13 cellular contexts compared by ENCODE assay signal in the genomic region with DNA sequence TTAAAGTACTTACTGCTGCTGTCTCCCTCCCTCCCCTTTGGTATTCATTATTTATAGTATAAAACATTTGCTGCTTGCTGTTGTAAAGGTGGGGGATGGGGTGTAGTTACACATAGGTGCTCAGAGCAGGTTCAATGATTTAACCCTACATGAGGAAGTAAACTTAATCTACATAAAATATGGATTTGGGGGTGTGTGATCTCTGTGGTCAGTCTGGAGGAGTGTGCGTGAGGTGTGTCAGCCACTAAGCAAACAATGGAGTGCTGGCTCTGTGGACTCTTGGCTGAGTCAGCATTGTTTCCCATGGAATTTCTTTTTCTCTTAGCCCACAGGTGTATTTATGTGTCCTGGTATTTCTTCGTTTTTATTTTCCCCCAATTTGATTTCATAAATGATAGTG.
DNase-seq lines count a peak whose midpoint lies in the region; ATAC-seq, FAIRE-seq and TF ChIP-seq lines count a peak whose summit lies in the region.
"Had no signal": no experiment of that assay in that cellular context is flagged by ENCODE, and none has a peak within 500 bp of the region (broad histone marks: within the 10 kb centered on the region; RNA-seq: fewer than 3 reads in every experiment).

No MANE protein-coding gene starts in this region.

- no peak overlapping the region for H3K4me3 ChIP-seq in bronchial epithelial cell (ENCODE audit: low read depth, low read length)
- H3K4me3 ChIP-seq in pancreas, result no peak overlapping the region
- H3K4me3 ChIP-seq in esophagus squamous epithelium, result no peak overlapping the region
- H3K4me3 ChIP-seq: cardiac muscle cell, SJSA1 had no signal

- H3K4me1 ChIP-seq in pancreas, result peaks cover 0 to 5% (median 0%) of the 10 kb centered on the region in 3 donors
- H3K4me1 ChIP-seq in esophagus squamous epithelium, result peaks cover 0 to 12% (median 0%) of the 10 kb centered on the region in 3 donors
- H3K4me1 ChIP-seq: SJSA1 had no signal

- no peaks in the 10 kb centered on the region for H3K36me3 ChIP-seq in bronchial epithelial cell (ENCODE audit: control insufficient read depth, insufficient read depth, low read length)
- H3K36me3 ChIP-seq in pancreas, result no peaks in the 10 kb centered on the region
- H3K36me3 ChIP-seq in esophagus squamous epithelium, result no peaks in the 10 kb centered on the region
- H3K36me3 ChIP-seq: cardiac muscle cell, SJSA1 had no signal

- H3K27ac ChIP-seq in pancreas, result no peak overlapping the region
- no peak overlapping the region for H3K27ac ChIP-seq in esophagus squamous epithelium
- H3K27ac ChIP-seq: cardiac muscle cell, SJSA1 had no signal

- FAIRE-seq in bronchial epithelial cell (lab: Jason Lieb, UNC) (no peak), pancreas (lab: Jason Lieb, UNC) (no peak)
- FAIRE-seq: endometrium had no signal

- no peak for TF ChIP-seq CTCF in bronchial epithelial cell (IDR thresholded peaks at IDR 0.05; ENCODE audit: insufficient read depth, low read length, severe bottlenecking)
- no peak for TF ChIP-seq CTCF in pancreas (IDR thresholded peaks at IDR 0.05)
- TF ChIP-seq CTCF in esophagus squamous epithelium (IDR thresholded peaks at IDR 0.05), result no peak

- H3K9me3 ChIP-seq in pancreas (no peaks in the 10 kb centered on the region), esophagus squamous epithelium (no peaks in the 10 kb centered on the region)
- H3K9me3 ChIP-seq: SJSA1 had no signal

- ATAC-seq in pancreas, result peak; percentile 69 to 96 (median 86)

- H3K27me3 ChIP-seq in bronchial epithelial cell (ENCODE audit: control insufficient read depth, insufficient read depth, low read length) (peaks cover 2% of the 10 kb centered on the region), pancreas (no peaks in the 10 kb centered on the region), esophagus squamous epithelium (peaks cover 0 to 14% (median 0%) of the 10 kb centered on the region in 4 donors)
- H3K27me3 ChIP-seq: cardiac muscle cell, SJSA1 had no signal

- no peak for TF ChIP-seq POLR2A in esophagus squamous epithelium (IDR thresholded peaks at IDR 0.05)

- intact Hi-C loops in pancreas (cut with DNase I) (no loop called here), esophagus squamous epithelium (cut with DNase I) (no loop called here)

- peak; percentile 85 for DNase-seq in Daoy (ENCODE audit: low read depth)
- DNase-seq in NCI-H146 treated with DMSO at 0.1 percent for 48 hours (lab: John Stamatoyannopoulos, UW; ENCODE audit: unreplicated experiment), result peak; percentile 28
- DNase-seq in bronchial epithelial cell (ENCODE audit: low read depth), result peak; percentile 67
- peak in 2 of 6 donors; percentile 12 to 22 for DNase-seq in pancreas
- no peak for DNase-seq in esophagus squamous epithelium (lab: John Stamatoyannopoulos, UW)
- no peak for DNase-seq in NCI-H774 (lab: John Stamatoyannopoulos, UW)
- DNase-seq in NOMO-1 treated with DMSO at 0.1 percent for 48 hours (lab: John Stamatoyannopoulos, UW; ENCODE audit: unreplicated experiment), result no peak
- DNase-seq: activated naive CD4-positive, alpha-beta T cell treated with anti-CD3 and anti-CD28 coated beads, Interleukin-2, amount 10 ng/mL, durations not matched to agents 7 days and 5 days; mammary epithelial cell; NCI-H1092 had no signal

- WGBS in pancreas, 2 donors, result 15 to 22% methylated on average over 2 of the region's 2 CpGs
- 59 to 61% methylated on average over 2 of the region's 2 CpGs for WGBS in esophagus squamous epithelium, 2 donors

Comparison
In these comparisons a context has a peak if more than half of its experiments do, and no peak if none do; other contexts are left out.
1. DNase-seq: peak in Daoy (single experiment), NCI-H146 treated with DMSO at 0.1 percent for 48 hours (single experiment) and bronchial epithelial cell (single experiment); none in esophagus squamous epithelium (single experiment), NCI-H774 (single experiment) and NOMO-1 treated with DMSO at 0.1 percent for 48 hours (single experiment).